13 cellular contexts compared by ENCODE assay signal in the genomic region with DNA sequence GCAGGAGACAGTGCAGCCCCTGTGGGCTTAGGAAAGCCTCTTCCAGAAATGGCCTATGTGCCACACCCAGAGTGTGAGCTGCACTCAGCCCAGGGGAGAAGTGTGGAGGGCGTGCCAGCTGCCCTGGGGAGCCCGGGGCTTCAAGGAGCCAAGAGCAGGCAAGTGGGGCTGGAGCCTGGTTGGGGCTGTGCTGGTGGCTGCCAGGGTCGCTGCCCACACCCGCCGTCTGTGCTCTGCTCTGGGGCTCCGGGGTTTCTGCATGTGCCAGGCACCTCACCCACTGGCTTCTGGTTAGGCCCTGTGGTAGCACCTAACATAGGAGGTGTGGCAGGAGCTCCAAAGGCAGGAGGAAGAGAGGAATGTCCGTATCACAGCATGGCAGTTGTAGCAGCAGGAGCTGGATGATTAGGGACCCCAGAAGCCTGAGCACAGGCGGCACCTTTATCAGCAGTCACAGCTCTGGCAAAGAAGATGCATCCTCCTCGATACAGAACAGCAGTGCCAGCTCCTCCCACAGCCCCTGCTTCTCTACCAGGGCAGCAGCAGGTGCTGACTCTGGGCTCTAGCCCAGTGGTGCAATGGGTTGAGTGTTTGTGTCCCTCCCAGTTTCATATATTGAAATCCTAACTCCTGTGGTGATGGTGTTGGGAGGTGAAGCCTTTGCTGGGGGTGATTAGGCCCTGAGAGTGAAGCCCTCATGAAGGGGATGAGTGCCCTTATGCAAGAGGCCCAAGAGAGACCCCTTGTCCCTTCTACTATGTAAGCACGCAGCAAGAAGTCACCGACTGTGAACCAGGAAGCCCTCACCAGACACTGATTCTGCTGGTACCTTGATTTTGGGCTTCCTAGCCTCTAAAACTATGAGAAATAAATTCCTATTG.
DNase-seq lines count a peak whose midpoint lies in the region; ATAC-seq, FAIRE-seq and TF ChIP-seq lines count a peak whose summit lies in the region.
"Had no signal": no experiment of that assay in that cellular context is flagged by ENCODE, and none has a peak within 500 bp of the region (broad histone marks: within the 10 kb centered on the region; RNA-seq: fewer than 3 reads in every experiment).

No MANE protein-coding gene starts in this region.

- H3K27me3 Mint-ChIP-seq in chondrocyte (ENCODE audit: low read depth): peaks cover 2% of the 10 kb centered on the region

- H3K4me1 Mint-ChIP-seq in chondrocyte (ENCODE audit: low read depth): peaks cover 30% of the 10 kb centered on the region

- no peak for DNase-seq in GM12891 (ENCODE audit: insufficient read length, low spot score)
- DNase-seq in chondrocyte (ENCODE audit: low spot score): peak; percentile 75
- DNase-seq in sigmoid colon: peak; percentile 34
- DNase-seq in NCI-H2107 (lab: John Stamatoyannopoulos, UW): no peak
- DNase-seq in GOT3 (lab: John Stamatoyannopoulos, UW): no peak
- DNase-seq: activated naive CD4-positive, alpha-beta T cell; hippocampal formation; NCI-H510A treated with DMSO at 0.1 percent for 48 hours had no signal

- ATAC-seq in HG02798 (IDR thresholded peaks at IDR 0.05; ENCODE audit: poor library complexity, unreplicated experiment): peak; percentile 29
- no peak for ATAC-seq in HG02938 (IDR thresholded peaks at IDR 0.05; ENCODE audit: unreplicated experiment)

- no peaks in the 10 kb centered on the region for H3K27me3 ChIP-seq in sigmoid colon

- peak; percentile 66 for FAIRE-seq in GM12891 (lab: Jason Lieb, UNC)
- FAIRE-seq: bronchial epithelial cell had no signal

- H3K36me3 ChIP-seq in sigmoid colon: no peaks in the 10 kb centered on the region
- H3K36me3 ChIP-seq: SJSA1 had no signal

- no peak overlapping the region for H3K27ac ChIP-seq in sigmoid colon
- H3K27ac ChIP-seq: epithelial cell of prostate, SJSA1 had no signal

- TF ChIP-seq POLR2A in GM12891 (IDR thresholded peaks at IDR 0.05; ENCODE audit: low read depth, low read length) (no peak), sigmoid colon (IDR thresholded peaks at IDR 0.05) (no peak)

- TF ChIP-seq CTCF in chondrocyte (IDR thresholded peaks at IDR 0.05): no peak
- no peak for TF ChIP-seq CTCF in sigmoid colon (IDR thresholded peaks at IDR 0.05)

- no peak overlapping the region for H3K4me3 ChIP-seq in sigmoid colon
- H3K4me3 ChIP-seq: SJSA1 had no signal

- H3K9me3 ChIP-seq in sigmoid colon: no peaks in the 10 kb centered on the region
- H3K9me3 ChIP-seq: SJSA1 had no signal

- no peak overlapping the region for H3K4me3 Mint-ChIP-seq in chondrocyte (ENCODE audit: unreplicated experiment)

- TF ChIP-seq EP300 in sigmoid colon (IDR thresholded peaks at IDR 0.05): no peak

- H3K27ac Mint-ChIP-seq in chondrocyte (ENCODE audit: unreplicated experiment): no peak overlapping the region

- peaks cover 5% of the 10 kb centered on the region for H3K9me3 Mint-ChIP-seq in chondrocyte (ENCODE audit: low read depth)

- H3K4me1 ChIP-seq in sigmoid colon: peaks cover 0 to 12% (median 11%) of the 10 kb centered on the region in 4 donors
- H3K4me1 ChIP-seq: SJSA1 had no signal

- peaks cover 2% of the 10 kb centered on the region for H3K36me3 Mint-ChIP-seq in chondrocyte (ENCODE audit: low read depth)

- whole genome bisulfite sequencing in sigmoid colon, 2 donors: 56 to 70% methylated on average over 11 of the region's 11 CpGs

- intact Hi-C loops in sigmoid colon (cut with DNase I): no loop called here

TF ChIP-seq in GM12891, 5 proteins besides CTCF, POLR2A, EP300 and RAD21:
- TF ChIP-seq TAF1 (IDR thresholded peaks at IDR 0.05; ENCODE audit: low read depth, low read length) (no peak), POU2F2 (IDR thresholded peaks at IDR 0.05; ENCODE audit: low read depth, low read length) (no peak), SPI1 (IDR thresholded peaks at IDR 0.05; ENCODE audit: low read depth, low read length) (no peak), PAX5 (IDR thresholded peaks at IDR 0.05; ENCODE audit: insufficient read depth, low read length, severe bottlenecking) (no peak), POLR2AphosphoS5 (IDR thresholded peaks at IDR 0.05; ENCODE audit: low read depth, low read length) (no peak)

Comparison
In these comparisons a context has a peak if more than half of its experiments do, and no peak if none do; other contexts are left out.
1. DNase-seq: peak in chondrocyte (single experiment) and sigmoid colon (single experiment); none in GM12891 (single experiment), NCI-H2107 (single experiment) and GOT3 (single experiment).